ENCODE assay signal across 8 cellular contexts in the genomic region with DNA sequence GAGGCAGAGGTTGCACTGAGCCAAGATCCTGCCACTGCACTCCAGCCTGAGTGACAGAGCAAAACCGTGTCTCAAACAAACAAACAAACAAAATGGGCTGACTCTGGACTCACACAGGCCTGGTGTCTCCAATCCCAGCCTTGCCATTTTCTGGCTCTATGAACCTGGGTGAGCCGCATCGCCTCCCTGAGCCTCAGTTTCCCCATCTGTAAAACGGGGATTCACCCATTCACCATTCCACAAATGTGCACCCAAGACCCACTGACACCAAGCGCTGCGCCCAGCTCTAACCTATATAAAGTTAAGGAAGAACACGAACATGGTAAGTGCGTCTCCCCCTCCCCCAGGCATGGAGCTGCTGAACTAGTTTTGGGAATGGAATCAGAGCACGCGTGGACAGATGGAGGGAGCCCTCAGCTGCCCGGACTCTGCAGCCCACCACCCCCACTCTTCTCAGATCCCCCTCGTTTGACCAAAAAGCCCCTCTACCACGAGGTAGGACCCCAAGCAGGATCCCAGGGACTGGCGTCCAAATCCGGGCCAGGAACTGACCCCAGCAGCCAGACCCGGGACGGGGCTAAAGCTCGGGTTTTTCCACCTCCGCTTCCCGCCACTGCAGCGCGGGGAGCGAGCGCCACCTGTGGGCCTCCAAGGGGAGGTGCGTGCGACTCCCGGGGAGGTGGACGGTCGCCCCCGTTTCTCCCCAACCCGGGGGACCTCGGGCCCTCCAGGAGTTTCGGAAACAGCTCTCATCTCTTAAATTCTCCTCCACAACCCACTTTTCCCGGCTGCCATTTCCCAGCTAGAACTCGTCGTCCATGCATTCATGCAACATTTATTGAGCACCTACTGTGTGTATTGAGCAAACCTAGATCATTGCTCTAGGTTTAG. TPM values are rescaled to one million over a fixed set of nuclear protein-coding genes. Genes with fewer than 3 reads are reported as not detected.
A peak's percentile ranks its signal among the peaks of the same experiment; 100 is the strongest.
DNase-seq lines count a peak whose midpoint lies in the region; ATAC-seq, FAIRE-seq and TF ChIP-seq lines count a peak whose summit lies in the region.

No MANE protein-coding gene starts in this region.

- H2AFZ ChIP-seq in OCI-LY7 (ENCODE audit: low read length) (peak overlapping the region; percentile 79), osteoblast (ENCODE audit: low read length) (peak overlapping the region; percentile 65)

- CTCF ChIA-PET in A549 (lab: Yijun Ruan, JAX): interaction anchor here (0.6 to 10.2 kb wide), 63 partner anchors 9 to 475 kb away, joined by 3 to 202 read pairs (median 4); a partner anchor contains a TSS
- CTCF ChIA-PET in OCI-LY7 (lab: Charles Lee; ENCODE audit: unreplicated experiment): interaction anchor here (0.5 to 1.2 kb wide), 3 partner anchors 58 to 212 kb away, joined by 3 read pairs; a partner anchor contains a TSS

- peak overlapping the region; percentile 31; the same call in 2 of the 3 replicates for H3K4me3 ChIP-seq in A549
- H3K4me3 ChIP-seq in OCI-LY7 (ENCODE audit: low read depth, low read length, poor library complexity, severe bottlenecking): peak overlapping the region; percentile 41
- peak overlapping the region in 1 of 2 donors; percentile 41 for H3K4me3 ChIP-seq in foreskin fibroblast (ENCODE audit: low read depth in 1 of 2, low read length in 2 of 2)
- peak overlapping the region; percentile 50 for H3K4me3 ChIP-seq in osteoblast (ENCODE audit: insufficient read depth, low read length)
- no peak overlapping the region for H3K4me3 ChIP-seq in aorta (ENCODE audit: low read length in 2 of 2)

- H3K36me3 ChIP-seq in OCI-LY7 (ENCODE audit: insufficient read depth, low read length): no peaks in the 10 kb centered on the region
- no peaks in the 10 kb centered on the region for H3K36me3 ChIP-seq in osteoblast (ENCODE audit: insufficient read depth, low read length)
- no peaks in the 10 kb centered on the region for H3K36me3 ChIP-seq in aorta (ENCODE audit: control insufficient read depth in 1 of 2, insufficient read depth in 2 of 2, low read length in 1 of 2)

- peaks cover 8% of the 10 kb centered on the region for H3K27me3 ChIP-seq in osteoblast (ENCODE audit: insufficient read depth, low read length)
- no peaks in the 10 kb centered on the region for H3K27me3 ChIP-seq in aorta (ENCODE audit: control insufficient read depth in 1 of 2, insufficient read depth in 2 of 2, low read length in 1 of 2)

- DNase-seq in A549 (ENCODE audit: low read depth in 1 of 2, low spot score in 1 of 2) (peak; percentile 50 to 76), GM13976 (ENCODE audit: low spot score) (peak; percentile 91), OCI-LY7 (ENCODE audit: low spot score) (peak; percentile 71), foreskin fibroblast (peak; percentile 19 to 73), osteoblast (ENCODE audit: insufficient read length, low spot score, missing footprints) (peak; percentile 97), aorta (peak; percentile 79 to 90), kidney glomerular epithelial cell (lab: John Stamatoyannopoulos, UW) (no peak)
- peak; percentile 46 for DNase-seq in activated effector memory CD4-positive, alpha-beta T cell treated with Interleukin-2 at 50 U/mL for 16 hours

- TF ChIP-seq EP300 in A549 (IDR thresholded peaks at IDR 0.05): no peak

- peak; percentile 93 for TF ChIP-seq CTCF in A549 (IDR thresholded peaks at IDR 0.05)
- TF ChIP-seq CTCF in GM13976 (IDR thresholded peaks at IDR 0.05; ENCODE audit: borderline replicate concordance, control extremely low read depth, extremely low read depth, insufficient read depth, missing control alignments): peak; percentile 89
- TF ChIP-seq CTCF in OCI-LY7 (conservative IDR thresholded peaks at IDR 0.05; ENCODE audit: low read length): peak; percentile 99
- peak; percentile 98 for TF ChIP-seq CTCF in foreskin fibroblast (IDR thresholded peaks at IDR 0.05; ENCODE audit: low read depth, low read length)
- peak; percentile 86 for TF ChIP-seq CTCF in osteoblast (IDR thresholded peaks at IDR 0.05; ENCODE audit: extremely low read depth, low read depth, low read length)

- peak overlapping the region; percentile 81 for H3K4me2 ChIP-seq in A549
- peak overlapping the region; percentile 75 for H3K4me2 ChIP-seq in OCI-LY7 (ENCODE audit: low read length)
- peak overlapping the region; percentile 66 for H3K4me2 ChIP-seq in osteoblast (ENCODE audit: insufficient read depth, low read length)

- POLR2A ChIA-PET in A549 (lab: Yijun Ruan, JAX) (no interaction called here), OCI-LY7 (lab: Charles Lee) (interaction anchor here (0.5 kb wide), 1 partner anchor 560 kb away, joined by 3 read pairs; no protein-coding TSS in a partner anchor)

- intact Hi-C loops in OCI-LY7 (cut with micrococcal nuclease; ENCODE audit: unreplicated experiment): loop anchor here (1.0 to 5.0 kb wide), 2 partner anchors 152 to 211 kb away; a partner anchor contains a TSS
- intact Hi-C loops in aorta (cut with DNase I): loop anchor here in 1 of 2 donors (2.0 to 10.0 kb wide), 4 partner anchors 127 to 466 kb away; a partner anchor contains a TSS

- in situ Hi-C loops in GM13976 (cut with MboI; ENCODE audit: low sequenced_read_pairs, unreplicated experiment): loop anchor here (10.0 kb wide), 1 partner anchor 153 kb away; no protein-coding TSS in a partner anchor

- TF ChIP-seq RAD21 in A549 (conservative IDR thresholded peaks at IDR 0.05 in 1 of 2, IDR thresholded peaks at IDR 0.05 in 1 of 2): peak; percentile 92 to 93

- no TSS peak for BruUV-seq in OCI-LY7 (replicated peaks; lab: Mats Ljungman, UMichigan)

- H3K9me3 ChIP-seq in A549 (no peaks in the 10 kb centered on the region), OCI-LY7 (ENCODE audit: low read length) (no peaks in the 10 kb centered on the region), osteoblast (ENCODE audit: low read depth, low read length) (no peaks in the 10 kb centered on the region), aorta (ENCODE audit: control insufficient read depth, low read length) (no peaks in the 10 kb centered on the region)

- H4K20me1 ChIP-seq in OCI-LY7 (ENCODE audit: insufficient read depth, low read length): no peaks in the 10 kb centered on the region
- H4K20me1 ChIP-seq in osteoblast (ENCODE audit: insufficient read depth, low read length): no peaks in the 10 kb centered on the region

- no peaks in the 10 kb centered on the region for H3K9me2 ChIP-seq in OCI-LY7 (ENCODE audit: insufficient read depth, low read length)

- no peaks in the 10 kb centered on the region for H3K79me2 ChIP-seq in OCI-LY7 (ENCODE audit: insufficient read depth, low read depth, low read length)
- no peaks in the 10 kb centered on the region for H3K79me2 ChIP-seq in osteoblast (ENCODE audit: insufficient read depth, low read length)

- peak; percentile 90 for ATAC-seq in A549
- ATAC-seq in aorta (ENCODE audit: low FRiP score): peak; percentile 90

- WGBS in A549 (ENCODE audit: missing lambda C conversion rate): 38% methylated on average over 10 of the region's 36 CpGs
- 15 to 16% methylated on average over 36 of the region's 36 CpGs for WGBS in aorta, 2 donors

- 0 out of 3 replicates have a peak, but pooled peaks cover 1% of the 10 kb centered on the region for H3K4me1 ChIP-seq in A549
- peaks cover 20% of the 10 kb centered on the region for H3K4me1 ChIP-seq in OCI-LY7 (ENCODE audit: insufficient read depth, low read length, poor library complexity, severe bottlenecking)
- peaks cover 4% of the 10 kb centered on the region for H3K4me1 ChIP-seq in osteoblast (ENCODE audit: insufficient read depth, low read length)
- no peaks in the 10 kb centered on the region for H3K4me1 ChIP-seq in aorta (ENCODE audit: control insufficient read depth in 1 of 2, insufficient read depth in 2 of 2, low read length in 2 of 2)

- no peak for TF ChIP-seq POLR2A in A549 (IDR thresholded peaks at IDR 0.05; ENCODE audit: low read length)

- FAIRE-seq in A549 (lab: Jason Lieb, UNC): no peak

- H3K27ac ChIP-seq in A549: peak overlapping the region; percentile 73
- no peak overlapping the region for H3K27ac ChIP-seq in OCI-LY7 (ENCODE audit: low read depth, low read length, poor library complexity, severe bottlenecking)
- no peak overlapping the region for H3K27ac ChIP-seq in osteoblast (ENCODE audit: low read depth, low read length)
- H3K27ac ChIP-seq in aorta (ENCODE audit: low read depth in 1 of 2, low read length in 2 of 2): no peak overlapping the region

TF ChIP-seq in A549, 52 proteins besides CTCF, POLR2A, EP300 and RAD21:
- TF ChIP-seq ZC3H11A (IDR thresholded peaks at IDR 0.05) (no peak), SMC3 (IDR thresholded peaks at IDR 0.05) (peak; percentile 88), RARB (CRISPR knock-in tag; IDR thresholded peaks at IDR 0.05) (no peak), TP53 (CRISPR knock-in tag; IDR thresholded peaks at IDR 0.05) (no peak), RCOR1 (IDR thresholded peaks at IDR 0.05; ENCODE audit: low read depth, low read length) (no peak), FOXS1 (CRISPR knock-in tag; IDR thresholded peaks at IDR 0.05) (no peak), ZFP36 (IDR thresholded peaks at IDR 0.05; ENCODE audit: borderline replicate concordance, partially characterized antibody) (no peak)
TF ChIP-seq in A549: peak in this region for 1.

RNA-seq across cellular contexts. Expression of a gene that starts 33.0 kb away (rescaled TPM):
- polyA plus RNA-seq in A549 (2011; rRNA removed) (16.9 and 19.8 TPM in 2 replicates), A549 (2017; fragmentation: RNase III; extraction: RNeasy Plus Mini Kit Qiagen cat#74134 plus additional on column Dnase treatment) (32.8 to 34.1 TPM (median 33.1 TPM) in 3 replicates), aorta (10 to 100 TPM; 38.6 to 92.7 TPM)
- polyA plus RNA-seq in A549 (2012; cell fraction: cytosol; rRNA removed): 17.8 and 21.7 TPM in 2 replicates
- polyA plus RNA-seq in A549 (2012; cell fraction: nucleus; rRNA removed): 86.3 and 101 TPM in 2 replicates
- polyA minus RNA-seq in A549 (2011; rRNA and poly(A)+ RNA removed): 20.7 and 24.9 TPM in 2 replicates
- 12.5 and 13.8 TPM in 2 replicates for total RNA-seq in OCI-LY7 (2014; rRNA removed; shearing (Covaris generic))
- total RNA-seq in OCI-LY7 (2022) (47.5 and 48.7 TPM in 2 replicates), osteoblast (16.8 and 25.3 TPM in 2 replicates), aorta (100 to 1,000 TPM; 158 to 337 TPM)

Comparison
In these comparisons a context has a peak if more than half of its experiments do, and no peak if none do; other contexts are left out.
1. H3K27ac ChIP-seq: peak in A549 (2 of 2); none in OCI-LY7 (single experiment), osteoblast (single experiment) and aorta (0 of 2).
2. H3K4me3 ChIP-seq: peak in A549 (single experiment), OCI-LY7 (single experiment) and osteoblast (single experiment); none in aorta (0 of 2).
3. Peak in every context shown above with its lines, with median percentiles within 50 percentile points of each other: H3K4me2 ChIP-seq and CTCF ChIP-seq.